In the genomic region with DNA sequence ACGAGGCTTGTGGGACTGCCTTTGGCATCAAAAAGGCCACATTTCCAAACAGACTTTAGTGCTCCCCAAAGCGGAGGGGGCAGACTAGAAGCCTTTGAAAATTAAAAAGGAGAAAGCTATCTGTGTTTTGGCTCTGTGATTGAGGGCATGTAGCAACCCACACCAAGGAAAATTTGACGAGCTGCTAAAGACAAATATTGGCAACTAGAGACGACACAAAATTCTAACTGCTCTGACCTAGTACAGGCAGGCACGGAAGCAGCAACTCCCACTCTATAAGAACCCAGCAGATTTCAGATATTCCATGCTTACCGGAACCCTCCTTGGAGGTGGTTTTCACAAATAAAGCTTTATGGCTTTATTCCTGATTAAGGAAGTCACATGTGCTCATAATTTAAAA, we compare ENCODE assay signal across 1 cellular context.
TF ChIP-seq lines count a peak whose summit lies in the region.

No MANE protein-coding gene starts in this region.

TF ChIP-seq in HepG2, 621 proteins besides CTCF, POLR2A, EP300 and RAD21:
- TF ChIP-seq, protein P1, sequence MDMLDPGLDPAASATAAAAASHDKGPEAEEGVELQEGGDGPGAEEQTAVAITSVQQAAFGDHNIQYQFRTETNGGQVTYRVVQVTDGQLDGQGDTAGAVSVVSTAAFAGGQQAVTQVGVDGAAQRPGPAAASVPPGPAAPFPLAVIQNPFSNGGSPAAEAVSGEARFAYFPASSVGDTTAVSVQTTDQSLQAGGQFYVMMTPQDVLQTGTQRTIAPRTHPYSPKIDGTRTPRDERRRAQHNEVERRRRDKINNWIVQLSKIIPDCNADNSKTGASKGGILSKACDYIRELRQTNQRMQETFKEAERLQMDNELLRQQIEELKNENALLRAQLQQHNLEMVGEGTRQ (IDR thresholded peaks at IDR 0.05; ENCODE audit: low read depth, low read length), result no peak
- TF ChIP-seq, protein P1 (CRISPR knock-in tag; IDR thresholded peaks at IDR 0.05; ENCODE audit: borderline replicate concordance), result no peak
